Comparison of ENCODE assay signal across 24 cellular contexts in genomic region chr4:101033986-101034385, GRCh38.
DNase-seq lines count a peak whose midpoint lies in the region; ATAC-seq and TF ChIP-seq lines count a peak whose summit lies in the region.
"Had no signal": no experiment of that assay in that cellular context is flagged by ENCODE, and none has a peak within 500 bp of the region (broad histone marks: within the 10 kb centered on the region; RNA-seq: fewer than 3 reads in every experiment).

No MANE protein-coding gene starts in this region.

- H3K36me3 Mint-ChIP-seq in WTC11: peaks cover 4% of the 10 kb centered on the region
- H3K36me3 Mint-ChIP-seq in naive B cell: peaks cover 32 to 33% of the 10 kb centered on the region in 2 donors

- H3K9me3 Mint-ChIP-seq in WTC11: peaks cover 4% of the 10 kb centered on the region; the same call in 1 of the 2 replicates
- H3K9me3 Mint-ChIP-seq in naive B cell: no peaks in the 10 kb centered on the region
- H3K9me3 Mint-ChIP-seq: naive thymus-derived CD4-positive, alpha-beta T cell had no signal

- no peaks in the 10 kb centered on the region for H3K36me3 ChIP-seq in H7 (replicated peaks; ENCODE audit: control insufficient read depth, insufficient read depth, low read length)
- H3K36me3 ChIP-seq: ascending aorta had no signal

- H3K27me3 ChIP-seq in H7 (ENCODE audit: control insufficient read depth, insufficient read depth, low read length): no peaks in the 10 kb centered on the region
- H3K27me3 ChIP-seq: ascending aorta, suprapubic skin had no signal

- no peak for TF ChIP-seq POLR2A in GM18505 (IDR thresholded peaks at IDR 0.05; ENCODE audit: borderline replicate concordance, extremely low read depth, insufficient read depth, insufficient read length)

- 0 out of 2 replicates have a peak overlapping the region, but pooled peaks have one; percentile 34 for H3K27ac Mint-ChIP-seq in WTC11
- H3K27ac Mint-ChIP-seq in naive B cell: peak overlapping the region in 5 of 6 donors; percentile 37 to 82 (median 51)
- H3K27ac Mint-ChIP-seq: activated CD4-positive, alpha-beta T cell treated with anti-CD3 and anti-CD28 coated beads for 36 hours; progenitor cell of endocrine pancreas had no signal

- CTCF ChIA-PET in WTC11 (lab: Charles Lee): interaction anchor here (1.7 kb wide), 1 partner anchor 18 kb away, joined by 4 read pairs; no protein-coding TSS in a partner anchor

- H3K4me3 Mint-ChIP-seq in WTC11 (no peak overlapping the region), naive B cell (no peak overlapping the region)
- H3K4me3 Mint-ChIP-seq: activated CD4-positive, alpha-beta T cell treated with anti-CD3 and anti-CD28 coated beads for 36 hours; naive thymus-derived CD4-positive, alpha-beta T cell had no signal

- peak; percentile 3 for DNase-seq in COR-L47 (lab: John Stamatoyannopoulos, UW)
- peak; percentile 16 for DNase-seq in H7
- DNase-seq in WTC11 (ENCODE audit: low spot score): peak; percentile 51
- no peak for DNase-seq in naive B cell
- DNase-seq in posterior cingulate gyrus: no peak
- DNase-seq: activated CD4-positive, alpha-beta T cell treated with anti-CD3 and anti-CD28 coated beads for 36 hours; activated CD8-positive, alpha-beta memory T cell treated with anti-CD3 and anti-CD28 coated beads, Interleukin-2, amount 50 U/mL, for 48 hours; DMS53; erythroblast; head of caudate nucleus; islet precursor cell; mammary epithelial cell; naive thymus-derived CD4-positive, alpha-beta T cell; NCI-H2029; NCI-H524 treated with DMSO at 0.1 percent for 48 hours; PC-9; SK-N-SH; T1000 had no signal

- H3K4me1 Mint-ChIP-seq in WTC11 (peaks cover 53% of the 10 kb centered on the region), naive B cell (peaks cover 0 to 11% (median 3%) of the 10 kb centered on the region in 3 donors)

- ATAC-seq in WTC11 (peak; percentile 68), naive B cell (ENCODE audit: low read depth in 2 of 2) (no peak), GM18505 (IDR thresholded peaks at IDR 0.05; ENCODE audit: unreplicated experiment) (no peak)
- ATAC-seq in activated CD4-positive, CD25-positive, alpha-beta regulatory T cell treated with anti-CD3 and anti-CD28 coated beads, Interleukin-2, amount 50 U/mL, for 24 hours: no peak
- ATAC-seq: activated CD4-positive, alpha-beta T cell treated with anti-CD3 and anti-CD28 coated beads for 36 hours; naive thymus-derived CD4-positive, alpha-beta T cell had no signal

- TF ChIP-seq CTCF in WTC11 (IDR thresholded peaks at IDR 0.05): peak; percentile 42

- H3K4me3 ChIP-seq in H7 (ENCODE audit: insufficient read depth, low read depth, low read length): no peak overlapping the region
- H3K4me3 ChIP-seq: ascending aorta, PC-9, skin epidermis, suprapubic skin had no signal

- H3K27me3 Mint-ChIP-seq in WTC11 (ENCODE audit: low read depth) (no peaks in the 10 kb centered on the region), naive B cell (no peaks in the 10 kb centered on the region)
- H3K27me3 Mint-ChIP-seq: activated CD4-positive, alpha-beta T cell treated with anti-CD3 and anti-CD28 coated beads for 36 hours; naive thymus-derived CD4-positive, alpha-beta T cell; progenitor cell of endocrine pancreas had no signal

- POLR2A ChIA-PET in WTC11 (lab: Charles Lee): no interaction called here

- intact Hi-C loops in posterior cingulate gyrus (cut with DNase I): no loop called here

TF ChIP-seq in WTC11, 78 proteins besides CTCF, POLR2A, EP300 and RAD21:
- TF ChIP-seq HMGXB4 (CRISPR knock-in tag; IDR thresholded peaks at IDR 0.05) (no peak), ATF1 (CRISPR knock-in tag; IDR thresholded peaks at IDR 0.05) (no peak), GTF2I (CRISPR knock-in tag; conservative IDR thresholded peaks at IDR 0.05) (no peak), NFYB (CRISPR knock-in tag; conservative IDR thresholded peaks at IDR 0.05; ENCODE audit: low read depth) (no peak), ZBTB43 (CRISPR knock-in tag; IDR thresholded peaks at IDR 0.05) (no peak), FOXJ3 (CRISPR knock-in tag; IDR thresholded peaks at IDR 0.05; ENCODE audit: borderline replicate concordance) (no peak), GABPB1 (CRISPR knock-in tag; IDR thresholded peaks at IDR 0.05) (no peak), USF1 (CRISPR knock-in tag; IDR thresholded peaks at IDR 0.05) (no peak), MYBL2 (CRISPR knock-in tag; IDR thresholded peaks at IDR 0.05) (no peak), CREM (CRISPR knock-in tag; IDR thresholded peaks at IDR 0.05) (no peak), PREB (CRISPR knock-in tag; IDR thresholded peaks at IDR 0.05; ENCODE audit: borderline replicate concordance) (no peak), MXD4 (CRISPR knock-in tag; IDR thresholded peaks at IDR 0.05; ENCODE audit: borderline replicate concordance) (no peak), AFF4 (CRISPR knock-in tag; IDR thresholded peaks at IDR 0.05; ENCODE audit: borderline replicate concordance) (no peak), ZNF671 (CRISPR knock-in tag; IDR thresholded peaks at IDR 0.05) (no peak)

Comparison
In these comparisons a context has a peak if more than half of its experiments do, and no peak if none do; other contexts are left out.
1. DNase-seq: peak in COR-L47 (single experiment), H7 (single experiment) and WTC11 (single experiment); none in naive B cell (single experiment) and posterior cingulate gyrus (0 of 10).